25 cellular contexts compared by ENCODE assay signal in the genomic region with DNA sequence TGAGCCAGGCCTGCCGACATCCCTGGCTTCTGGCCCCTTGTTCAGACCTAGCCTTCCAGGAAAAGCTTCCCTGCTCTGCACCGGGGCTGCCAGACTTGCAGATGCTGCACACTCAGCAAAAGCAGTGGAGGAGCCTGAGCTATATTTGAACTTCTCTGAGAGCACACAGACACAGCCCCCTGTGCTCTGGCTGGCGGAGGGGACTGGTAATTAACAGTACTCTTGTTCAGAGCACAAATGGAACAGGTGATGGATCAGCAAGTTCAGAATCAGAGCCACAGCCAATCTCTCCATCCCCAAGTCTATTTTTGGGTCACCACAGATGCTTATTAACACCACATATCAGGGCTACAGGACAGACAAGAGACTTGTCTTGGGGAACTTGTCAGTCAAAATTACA. TPM values are rescaled to one million over a fixed set of nuclear protein-coding genes. Genes with fewer than 3 reads are reported as not detected.
"Had no signal": no experiment of that assay in that cellular context is flagged by ENCODE, and none has a peak within 500 bp of the region (broad histone marks: within the 10 kb centered on the region; RNA-seq: fewer than 3 reads in every experiment).

No MANE protein-coding gene starts in this region.

- H3K36me3 ChIP-seq: cardiac muscle cell, SJSA1 had no signal

- DNase-seq: activated CD4-positive, alpha-beta T cell treated with anti-CD3 and anti-CD28 coated beads, Interleukin-2, amount 10 ng/mL, durations not matched to agents 24 days and 14 days; activated CD4-positive, alpha-beta T cell treated with anti-CD3 and anti-CD28 coated beads, Interleukin-2, amount 50 U/mL, for 4 hours; activated CD8-positive, alpha-beta T cell treated with anti-CD3 and anti-CD28 coated beads for 36 hours; activated effector memory CD4-positive, alpha-beta T cell treated with anti-CD3 and anti-CD28 coated beads, Interleukin-2, amount 50 U/mL, for 16 hours; activated naive CD4-positive, alpha-beta T cell; activated naive CD4-positive, alpha-beta T cell treated with anti-CD3 and anti-CD28 coated beads, Interleukin-2, amount 50 U/mL, for 16 hours; activated naive CD8-positive, alpha-beta T cell treated with anti-CD3 and anti-CD28 coated beads for 36 hours; activated T-cell treated with anti-CD3 and anti-CD28 coated beads, Interleukin-2, amount 50 U/mL, for 1 hour; activated T-cell treated with anti-CD3 and anti-CD28 coated beads, Interleukin-2, amount 50 U/mL, for 72 hours; amniotic stem cell; aorta; NCI-H1105; NCI-H1417 treated with DMSO at 0.1 percent for 48 hours; NCI-H187 treated with DMSO at 0.1 percent for 48 hours; NCI-H2081; NCI-H2171 treated with DMSO at 0.1 percent for 48 hours; NCI-H2227 treated with DMSO at 0.1 percent for 48 hours; NCI-H446 treated with DMSO at 0.1 percent for 48 hours; NCI-H524; SHP77 treated with DMSO at 0.1 percent for 48 hours; SK-N-SH had no signal

- H3K9me3 ChIP-seq: SJSA1, SK-N-SH had no signal

- H3K27me3 ChIP-seq: cardiac muscle cell had no signal

- H3K4me3 ChIP-seq: cardiac muscle cell, SJSA1 had no signal

- H3K4me1 ChIP-seq: SJSA1 had no signal

- H3K9ac ChIP-seq: KMS-11, SK-N-SH had no signal

- H3K9me2 ChIP-seq: SK-N-SH had no signal

- H3K27ac ChIP-seq: cardiac muscle cell, KMS-11, SJSA1 had no signal

- H3K4me2 ChIP-seq: KMS-11, SK-N-SH had no signal

RNA-seq across cellular contexts. Expression of a gene that starts 27.6 kb away (rescaled TPM):
- total RNA-seq: activated CD4-positive, alpha-beta T cell treated with anti-CD3 and anti-CD28 coated beads, Interleukin-2, amount 10 ng/mL, durations not matched to agents 24 days and 14 days; activated CD8-positive, alpha-beta T cell treated with anti-CD3 and anti-CD28 coated beads for 36 hours; RPMI7951; SJSA1 had no signal
